ENCODE assay signal across 8 cellular contexts in the genomic region with DNA sequence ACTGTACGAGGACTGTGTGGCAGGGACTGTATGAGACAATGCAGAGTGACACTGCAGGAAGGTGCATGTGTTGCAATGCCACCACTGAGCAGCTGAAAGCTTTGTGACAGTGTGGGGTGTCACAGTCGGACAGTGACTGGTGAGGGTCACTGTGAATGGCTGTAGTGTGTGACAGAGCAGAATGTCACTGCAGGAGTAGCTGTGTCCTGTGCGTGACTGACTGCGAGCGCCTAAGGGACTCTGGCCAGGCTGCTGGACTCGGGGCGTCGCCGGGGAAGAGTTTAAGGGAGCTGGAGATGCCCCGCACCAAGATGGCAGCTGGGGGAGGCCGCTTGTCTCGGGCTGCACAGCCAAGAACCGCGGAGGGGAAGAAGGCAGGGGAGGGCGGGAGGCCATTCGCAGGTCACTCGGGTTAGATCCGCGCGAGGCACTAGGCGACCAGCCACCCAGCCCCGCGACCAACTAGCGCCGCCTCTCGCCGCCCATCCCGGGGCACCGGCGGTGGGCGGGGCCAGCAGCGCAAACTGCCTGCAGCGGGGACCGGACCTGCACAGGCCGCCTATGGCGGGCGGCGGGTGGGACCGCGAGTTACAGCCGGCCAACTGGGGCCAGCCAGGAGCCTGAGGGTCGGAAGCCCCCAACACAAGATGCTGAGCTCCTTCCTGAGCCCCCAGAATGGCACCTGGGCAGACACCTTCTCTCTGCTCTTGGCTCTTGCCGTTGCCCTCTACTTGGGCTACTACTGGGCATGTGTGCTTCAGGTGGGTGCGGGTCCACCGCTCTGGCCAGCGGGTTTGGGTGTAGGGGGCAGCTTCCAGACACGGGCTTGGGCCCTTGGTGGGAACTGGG. TPM values are rescaled to one million over a fixed set of nuclear protein-coding genes. Genes with fewer than 3 reads are reported as not detected.
DNase-seq lines count a peak whose midpoint lies in the region; ATAC-seq and TF ChIP-seq lines count a peak whose summit lies in the region.

A gene (plus strand): TSS at position 514 of the 849 bp plus-strand sequence. CDS start 134 bp downstream, at position 648.

- peak within 1 kb of the TSS; percentile 66 for H3K4me2 ChIP-seq in neuronal stem cell (ENCODE audit: insufficient read depth, low read length, poor library complexity, severe bottlenecking)

- H2BK15ac ChIP-seq in neuronal stem cell (ENCODE audit: low read length): no peak within 1 kb of the TSS

- H2BK12ac ChIP-seq in neuronal stem cell (ENCODE audit: low read length): peak within 1 kb of the TSS; percentile 5

- peak within 1 kb of the TSS; percentile 39 for H3K18ac ChIP-seq in neuronal stem cell (ENCODE audit: low read length)

- H3K27me3 ChIP-seq in ACC112 (ENCODE audit: insufficient read depth, low read length) (no peaks in the 10 kb centered on the region), Peyer's patch (no peaks in the 10 kb centered on the region), gastroesophageal sphincter (peaks cover 13% of the 10 kb centered on the region), neuronal stem cell (ENCODE audit: control insufficient read depth in 3 of 3, insufficient read depth in 3 of 3, low read depth in 1 of 3, low read length in 3 of 3) (peaks cover 6 to 61% (median 22%) of the 10 kb centered on the region in 3 experiments)

- H3K79me2 ChIP-seq in ACC112 (ENCODE audit: control insufficient read depth, insufficient read depth, low read length, unreplicated experiment): no peaks in the 10 kb centered on the region

- TF ChIP-seq CTCF in Peyer's patch (IDR thresholded peaks at IDR 0.05) (peak in 2 of 6 experiments; percentile 12 to 15), gastroesophageal sphincter (IDR thresholded peaks at IDR 0.05) (peak in 1 of 4 experiments; percentile 27)

- H2BK5ac ChIP-seq in neuronal stem cell (ENCODE audit: low read length): no peak within 1 kb of the TSS

- H3K9me3 ChIP-seq in Peyer's patch: no peaks in the 10 kb centered on the region
- no peaks in the 10 kb centered on the region for H3K9me3 ChIP-seq in gastroesophageal sphincter
- H3K9me3 ChIP-seq in neuronal stem cell (replicated peaks in 1 of 2; ENCODE audit: control insufficient read depth in 2 of 2, insufficient read depth in 1 of 2, low read depth in 1 of 2, low read length in 2 of 2): peaks cover 0 to 4% of the 10 kb centered on the region in 2 donors

- ATAC-seq in GM21786 (IDR thresholded peaks at IDR 0.05; ENCODE audit: unreplicated experiment) (peak; percentile 70), gastroesophageal sphincter (peak; percentile 81), GM19452 (IDR thresholded peaks at IDR 0.05; ENCODE audit: unreplicated experiment) (no peak)

- no peaks in the 10 kb centered on the region for H3K79me1 ChIP-seq in neuronal stem cell (ENCODE audit: low read depth, low read length)

- no peak within 1 kb of the TSS for H4K91ac ChIP-seq in neuronal stem cell (ENCODE audit: low read depth, low read length, poor library complexity)

- no peak within 1 kb of the TSS for H3K14ac ChIP-seq in neuronal stem cell (ENCODE audit: low read length)

- peak within 1 kb of the TSS; percentile 36 for H3K23ac ChIP-seq in neuronal stem cell (ENCODE audit: low read depth, low read length, poor library complexity)

- DNase-seq in Peyer's patch (peak; percentile 65 to 89 (median 83)), neuronal stem cell (ENCODE audit: low spot score) (no peak)
- DNase-seq in activated effector memory CD4-positive, alpha-beta T cell treated with anti-CD3 and anti-CD28 coated beads, Interleukin-2, amount 50 U/mL, for 16 hours: peak; percentile 90

- no peaks in the 10 kb centered on the region for H3K36me3 ChIP-seq in ACC112 (ENCODE audit: insufficient read depth, low read length)
- H3K36me3 ChIP-seq in Peyer's patch: no peaks in the 10 kb centered on the region
- no peaks in the 10 kb centered on the region for H3K36me3 ChIP-seq in gastroesophageal sphincter
- no peaks in the 10 kb centered on the region for H3K36me3 ChIP-seq in neuronal stem cell (replicated peaks in 1 of 2; ENCODE audit: control insufficient read depth in 2 of 2, insufficient read depth in 2 of 2, low read length in 2 of 2)

- peaks cover 6% of the 10 kb centered on the region for H3K4me1 ChIP-seq in ACC112 (ENCODE audit: control insufficient read depth, insufficient read depth, low read length, unreplicated experiment)
- H3K4me1 ChIP-seq in Peyer's patch: peaks cover under 1 to 21% (median 5%) of the 10 kb centered on the region in 4 donors
- H3K4me1 ChIP-seq in gastroesophageal sphincter: peaks cover 0 to 21% (median 2%) of the 10 kb centered on the region in 3 donors
- peaks cover 4 to 9% of the 10 kb centered on the region in 2 donors for H3K4me1 ChIP-seq in neuronal stem cell (ENCODE audit: control insufficient read depth in 2 of 2, insufficient read depth in 1 of 2, low read depth in 1 of 2, low read length in 2 of 2)

- TF ChIP-seq EP300 in gastroesophageal sphincter (IDR thresholded peaks at IDR 0.05): no peak

- H3K27ac ChIP-seq in ACC112 (ENCODE audit: low read depth, low read length) (no peak within 1 kb of the TSS), Peyer's patch (peak within 1 kb of the TSS; percentile 2 to 66 (median 28)), gastroesophageal sphincter (peak within 1 kb of the TSS in 3 of 4 donors; percentile 27 to 62 (median 55)), neuronal stem cell (replicated peaks; ENCODE audit: low read length) (no peak within 1 kb of the TSS), temporal lobe (ENCODE audit: low read depth, low read length) (peak within 1 kb of the TSS; percentile 75)

- H3K4ac ChIP-seq in neuronal stem cell (ENCODE audit: low read length): no peak within 1 kb of the TSS

- H4K8ac ChIP-seq in neuronal stem cell (ENCODE audit: low read depth, low read length): no peak within 1 kb of the TSS

- H3K4me3 ChIP-seq in ACC112 (ENCODE audit: low read depth, low read length): peak within 1 kb of the TSS; percentile 80
- H3K4me3 ChIP-seq in Peyer's patch: peak within 1 kb of the TSS; percentile 40 to 70 (median 64)
- H3K4me3 ChIP-seq in gastroesophageal sphincter: peak within 1 kb of the TSS; percentile 44 to 69
- H3K4me3 ChIP-seq in neuronal stem cell (ENCODE audit: low read length in 2 of 2): peak within 1 kb of the TSS; percentile 43 to 79

- peak in 1 of 2 donors; percentile 35 for TF ChIP-seq POLR2A in Peyer's patch (IDR thresholded peaks at IDR 0.05)
- TF ChIP-seq POLR2A in gastroesophageal sphincter (IDR thresholded peaks at IDR 0.05): peak in 1 of 2 donors; percentile 30

- 6 to 7% methylated on average over 16 to 19 of the region's 47 CpGs for WGBS in gastroesophageal sphincter (ENCODE audit: low coverage in 1 of 2), 2 donors
- no CpG with 5 or more reads among the region's 47 CpGs for WGBS in neuronal stem cell (ENCODE audit: extremely low coverage in 2 of 2, insufficient read length in 2 of 2, insufficient replicate concordance in 1 of 2), 2 donors

- no peak within 1 kb of the TSS for H2BK120ac ChIP-seq in neuronal stem cell (ENCODE audit: low read depth, low read length)

- peak within 1 kb of the TSS; percentile 17 for H3K9ac ChIP-seq in neuronal stem cell (ENCODE audit: low read depth, low read length, poor library complexity)

- H2AFZ ChIP-seq in ACC112 (ENCODE audit: low read length, unreplicated experiment) (peak within 1 kb of the TSS; percentile 93), neuronal stem cell (ENCODE audit: low read length) (peak within 1 kb of the TSS; percentile 94)

- peak within 1 kb of the TSS; percentile 0 for H2AK5ac ChIP-seq in neuronal stem cell (ENCODE audit: low read depth, low read length)

RNA-seq across cellular contexts. Expression of the gene that starts here (rescaled TPM):
- total RNA-seq in Peyer's patch (1 to 10 TPM in 1 of 4 donors, not detected in 3; 2.8 TPM), gastroesophageal sphincter (1 to 10 TPM in 1 of 4 donors, not detected in 3; 1.5 TPM), temporal lobe (not detected)
- 0.36 TPM for polyA plus RNA-seq in neuronal stem cell (2013, experiment 1 of 2)
- 0.24 TPM for polyA plus RNA-seq in neuronal stem cell (2013, experiment 2 of 2)

Comparison
In these comparisons a context has a peak if more than half of its experiments do, and no peak if none do; other contexts are left out.
1. H3K27ac ChIP-seq: peak in Peyer's patch (4 of 4), gastroesophageal sphincter (3 of 4) and temporal lobe (single experiment); none in ACC112 (single experiment) and neuronal stem cell (single experiment).
2. Peak in every context shown above with its lines, with median percentiles within 50 percentile points of each other: H3K4me3 ChIP-seq.